In the genomic region with DNA sequence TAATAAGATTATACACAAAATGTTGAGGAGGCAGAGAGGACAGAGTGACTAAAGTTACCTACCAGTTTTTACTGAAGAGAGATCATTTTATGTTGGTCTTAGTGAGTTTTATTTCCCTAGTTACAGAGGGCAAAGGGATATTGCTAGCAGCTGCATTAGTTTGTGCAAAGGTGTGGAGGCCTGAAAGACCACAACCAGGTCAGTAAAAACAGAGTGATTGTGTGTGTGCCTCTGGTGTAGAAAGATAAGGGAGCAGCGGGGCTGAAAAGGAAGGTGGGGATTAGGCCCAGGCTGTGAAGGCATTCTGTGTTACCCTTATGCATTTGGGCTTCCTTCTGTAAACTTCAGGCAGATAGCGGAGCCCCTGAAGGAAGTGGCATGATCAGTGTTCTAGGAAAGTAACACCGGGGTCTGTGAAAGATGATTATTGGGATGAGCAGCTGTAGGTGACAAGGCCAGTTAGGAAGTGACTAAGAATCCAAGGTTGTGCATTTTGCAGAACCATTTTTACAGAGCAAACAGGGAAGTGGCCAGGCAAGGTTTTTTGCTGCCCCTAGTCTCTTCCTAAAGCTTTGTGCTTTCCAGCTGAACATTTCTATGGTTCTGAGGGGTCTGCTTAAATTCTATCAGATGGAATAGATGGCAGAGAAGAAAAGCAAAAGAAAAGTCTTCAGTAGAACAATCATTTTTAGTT, we compare ENCODE assay signal across 10 cellular contexts. TPM values are rescaled to one million over a fixed set of nuclear protein-coding genes. Genes with fewer than 3 reads are reported as not detected.
DNase-seq lines count a peak whose midpoint lies in the region; ATAC-seq and TF ChIP-seq lines count a peak whose summit lies in the region.
"Had no signal": no experiment of that assay in that cellular context is flagged by ENCODE, and none has a peak within 500 bp of the region (broad histone marks: within the 10 kb centered on the region; RNA-seq: fewer than 3 reads in every experiment).

No MANE protein-coding gene starts in this region.

- no peak for DNase-seq in activated T-cell treated with anti-CD3 and anti-CD28 coated beads, Interleukin-2, amount 50 U/mL, for 4 hours
- no peak for DNase-seq in activated T-cell treated with anti-CD3 and anti-CD28 coated beads, Interleukin-2, amount 50 U/mL, for 48 hours
- DNase-seq in PC-3: peak; percentile 54
- no peak for DNase-seq in spleen
- DNase-seq in NCI-H446 treated with DMSO at 0.1 percent for 48 hours (lab: John Stamatoyannopoulos, UW): no peak
- DNase-seq in NCI-H2029 (lab: John Stamatoyannopoulos, UW): no peak

- peak overlapping the region; percentile 96 for H3K4me2 ChIP-seq in PC-3 (ENCODE audit: low read length)

- TF ChIP-seq CTCF in PC-3 (conservative IDR thresholded peaks at IDR 0.05; ENCODE audit: low read depth, low read length): no peak
- TF ChIP-seq CTCF in spleen (IDR thresholded peaks at IDR 0.05 in 8 of 11, conservative IDR thresholded peaks at IDR 0.05 in 3 of 11): no peak

- CTCF ChIA-PET in PC-3 (lab: Charles Lee): no interaction called here

- 0 out of 2 replicates have a peak overlapping the region, but pooled peaks have one; percentile 2 for H3K9ac ChIP-seq in PC-3 (ENCODE audit: low read length)
- no peak overlapping the region for H3K9ac ChIP-seq in endocrine pancreas (ENCODE audit: control insufficient read depth, insufficient read depth, low read length)

- WGBS in spleen, 5 donors: 39 to 61% (median 50%) methylated on average over 3 of the region's 3 CpGs

- intact Hi-C loops in PC-3 (cut with micrococcal nuclease): loop anchor here (10.0 kb wide), 1 partner anchor 696 kb away; no protein-coding TSS in a partner anchor
- intact Hi-C loops in spleen (cut with DNase I; ENCODE audit: low total_unique reads): loop anchor here (10.0 kb wide), 1 partner anchor 66 kb away; no protein-coding TSS in a partner anchor

- no peak overlapping the region for H2AFZ ChIP-seq in PC-3 (ENCODE audit: low read length)

- H3K27me3 Mint-ChIP-seq in activated T-cell treated with anti-CD3 and anti-CD28 coated beads, Interleukin-2, amount 50 U/mL, for 4 hours (ENCODE audit: low read depth): no peaks in the 10 kb centered on the region
- H3K27me3 Mint-ChIP-seq: IgD-negative memory B cell had no signal

- H3K27me3 ChIP-seq in PC-3 (ENCODE audit: low read length) (no peaks in the 10 kb centered on the region), endocrine pancreas (ENCODE audit: control insufficient read depth, insufficient read depth, low read length) (no peaks in the 10 kb centered on the region), spleen (replicated peaks in 1 of 7) (no peaks in the 10 kb centered on the region)
- H3K27me3 ChIP-seq: esophagus muscularis mucosa had no signal

- H4K20me1 ChIP-seq in PC-3 (ENCODE audit: low read length): peaks cover 31% of the 10 kb centered on the region

- H3F3A ChIP-seq in PC-3 (ENCODE audit: low read length, unreplicated experiment): peaks cover 20% of the 10 kb centered on the region

- H3K4me1 ChIP-seq in PC-3 (ENCODE audit: insufficient read depth, low read length) (peaks cover 28% of the 10 kb centered on the region), endocrine pancreas (ENCODE audit: control insufficient read depth, insufficient read depth, low read length) (peaks cover 13% of the 10 kb centered on the region), spleen (peaks cover 7 to 51% (median 38%) of the 10 kb centered on the region in 6 donors)

- peaks cover 33% of the 10 kb centered on the region for H3K36me3 ChIP-seq in PC-3 (ENCODE audit: low read depth, low read length)
- H3K36me3 ChIP-seq in endocrine pancreas (ENCODE audit: control insufficient read depth, insufficient read depth, low read length): no peaks in the 10 kb centered on the region
- H3K36me3 ChIP-seq in spleen: peaks cover 0 to 29% (median 9%) of the 10 kb centered on the region in 6 donors

- TF ChIP-seq POLR2A in spleen (IDR thresholded peaks at IDR 0.05): no peak

- H3K9me3 ChIP-seq in PC-3 (ENCODE audit: low read length): no peaks in the 10 kb centered on the region
- no peaks in the 10 kb centered on the region for H3K9me3 ChIP-seq in endocrine pancreas (ENCODE audit: control insufficient read depth, low read length)
- no peaks in the 10 kb centered on the region for H3K9me3 ChIP-seq in spleen
- H3K9me3 ChIP-seq: esophagus muscularis mucosa had no signal

- H3K4me3 ChIP-seq in PC-3 (ENCODE audit: low read length): peak overlapping the region; percentile 87
- H3K4me3 ChIP-seq in endocrine pancreas (ENCODE audit: control insufficient read depth, insufficient read depth, low read length): peak overlapping the region; percentile 77
- H3K4me3 ChIP-seq in spleen: peak overlapping the region in 1 of 8 donors; percentile 92
- H3K4me3 ChIP-seq: esophagus muscularis mucosa had no signal

- peaks cover 25% of the 10 kb centered on the region for H3K36me3 Mint-ChIP-seq in activated T-cell treated with anti-CD3 and anti-CD28 coated beads, Interleukin-2, amount 50 U/mL, for 4 hours (ENCODE audit: insufficient read depth)

- no peaks in the 10 kb centered on the region for H3K9me3 Mint-ChIP-seq in activated T-cell treated with anti-CD3 and anti-CD28 coated beads, Interleukin-2, amount 50 U/mL, for 4 hours
- H3K9me3 Mint-ChIP-seq: IgD-negative memory B cell had no signal

- H3K79me2 ChIP-seq in PC-3 (ENCODE audit: low read length): peaks cover 35% of the 10 kb centered on the region

- H3K27ac ChIP-seq in PC-3 (ENCODE audit: low read length) (peak overlapping the region; percentile 23; the same call in 1 of the 2 replicates), spleen (peak overlapping the region in 6 of 8 donors; percentile 39 to 97 (median 94))

- POLR2A ChIA-PET in PC-3 (lab: Charles Lee; ENCODE audit: unreplicated experiment): no interaction called here

- H3K9me2 ChIP-seq in PC-3 (replicated peaks; ENCODE audit: low read length): no peaks in the 10 kb centered on the region

- BruUV-seq in PC-3 (replicated peaks; lab: Mats Ljungman, UMichigan): no TSS peak

- peaks cover 31% of the 10 kb centered on the region for H3K4me1 Mint-ChIP-seq in activated T-cell treated with anti-CD3 and anti-CD28 coated beads, Interleukin-2, amount 50 U/mL, for 4 hours (ENCODE audit: low read depth)

- no peak for ATAC-seq in activated T-cell treated with anti-CD3 and anti-CD28 coated beads, Interleukin-2, amount 50 U/mL, for 4 hours
- ATAC-seq in PC-3 (no peak), HG03175 (IDR thresholded peaks at IDR 0.05; ENCODE audit: unreplicated experiment) (no peak)

- peak overlapping the region; percentile 63 for H3K4me3 Mint-ChIP-seq in activated T-cell treated with anti-CD3 and anti-CD28 coated beads, Interleukin-2, amount 50 U/mL, for 4 hours

RNA-seq across cellular contexts. Expression of a gene that starts 3.7 kb away (rescaled TPM):
- 10 to 100 TPM; 49.7 to 91.5 (median 56.9) TPM for total RNA-seq in activated T-cell treated with anti-CD3 and anti-CD28 coated beads, Interleukin-2, amount 50 U/mL, for 4 hours
- total RNA-seq in PC-3 (2014; rRNA removed): 129 and 153 TPM in 2 replicates
- total RNA-seq in spleen: 10 to 100 TPM; 19.7 to 63.7 (median 31.7) TPM
- 10 to 100 TPM; 17.5 to 19.9 (median 18.9) TPM for polyA plus RNA-seq in spleen
